23 cellular contexts compared by ENCODE assay signal in the genomic region with DNA sequence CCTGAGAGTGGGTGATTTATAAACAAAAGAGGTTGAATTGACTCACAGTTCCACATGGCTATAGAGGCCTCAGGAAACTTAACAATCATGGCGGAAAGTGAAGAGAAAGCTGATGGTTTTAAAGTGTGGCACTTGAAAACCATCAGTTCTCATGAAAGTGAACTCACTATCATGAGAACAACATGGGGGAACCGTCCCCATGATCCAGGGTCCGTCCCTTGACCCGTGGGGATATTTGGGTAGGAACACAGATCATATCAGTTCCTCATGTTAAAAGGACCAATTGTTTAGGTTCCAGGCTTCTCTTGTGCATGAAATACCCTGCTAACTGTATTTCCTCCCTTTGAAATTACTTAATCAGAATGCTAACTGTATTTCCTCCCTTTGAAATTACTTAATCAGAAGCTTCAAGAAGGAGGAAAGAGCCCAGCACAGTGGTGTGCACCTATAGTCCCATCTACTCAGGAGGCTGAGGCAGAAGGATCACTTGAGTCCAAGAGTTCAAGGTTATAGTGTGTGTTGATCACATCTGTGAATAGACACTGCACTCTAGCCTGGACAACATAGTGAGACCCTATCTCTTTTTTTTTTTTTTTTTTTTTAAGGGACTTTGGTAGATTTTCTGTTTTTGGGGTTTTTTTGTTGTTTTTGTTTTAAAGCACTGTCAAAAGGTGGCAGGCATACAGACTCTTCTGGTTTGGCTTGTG.
"Had no signal": no experiment of that assay in that cellular context is flagged by ENCODE, and none has a peak within 500 bp of the region (broad histone marks: within the 10 kb centered on the region; RNA-seq: fewer than 3 reads in every experiment).

No MANE protein-coding gene starts in this region.

- H3K4me3 Mint-ChIP-seq: activated B cell treated with CpG ODN at 0.5 μM for 24 hours; activated CD4-positive, alpha-beta T cell treated with anti-CD3 and anti-CD28 coated beads, Interleukin-2, amount 10 ng/mL, durations not matched to agents 24 days and 14 days; activated CD8-positive, alpha-beta memory T cell treated with anti-CD3 and anti-CD28 coated beads, Interleukin-2, amount 10 ng/mL, durations not matched to agents 7 days and 5 days; activated naive CD4-positive, alpha-beta T cell treated with anti-CD3 and anti-CD28 coated beads for 36 hours; activated naive CD8-positive, alpha-beta T cell treated with anti-CD3 and anti-CD28 coated beads for 36 hours; activated T-cell treated with anti-CD3 and anti-CD28 coated beads, Interleukin-2, amount 50 U/mL, for 24 hours; activated T-helper 1 cell treated with anti-CD3 and anti-CD28 coated beads, Interleukin-12 subunit alpha, Interleukin-12 subunit beta, Interleukin-2, Interleukin-4 antibody, amounts not matched to agents 30 ng/mL and 10 ng/mL and 1 ng/mL, durations not matched to agents 14 hours and 24 hours and 36 hours; T-helper 1 cell treated with Interleukin-12 subunit alpha and Interleukin-12 subunit beta and Interleukin-4 antibody, amounts not matched to agents 30 μg/mL and 1 μg/mL, for 36 hours had no signal

- H3K9me3 Mint-ChIP-seq: activated B cell treated with CpG ODN at 0.5 μM for 24 hours; activated CD4-positive, alpha-beta T cell treated with anti-CD3 and anti-CD28 coated beads, Interleukin-2, amount 10 ng/mL, durations not matched to agents 24 days and 14 days; activated naive CD4-positive, alpha-beta T cell treated with anti-CD3 and anti-CD28 coated beads for 36 hours; activated naive CD8-positive, alpha-beta T cell treated with anti-CD3 and anti-CD28 coated beads for 36 hours; activated T-cell treated with anti-CD3 and anti-CD28 coated beads, Interleukin-2, amount 50 U/mL, for 24 hours; activated T-helper 1 cell treated with anti-CD3 and anti-CD28 coated beads, Interleukin-12 subunit alpha, Interleukin-12 subunit beta, Interleukin-2, Interleukin-4 antibody, amounts not matched to agents 30 ng/mL and 10 ng/mL and 1 ng/mL, durations not matched to agents 14 hours and 24 hours and 36 hours; T-helper 1 cell treated with Interleukin-12 subunit alpha and Interleukin-12 subunit beta and Interleukin-4 antibody, amounts not matched to agents 30 μg/mL and 1 μg/mL, for 36 hours had no signal

- H3K27me3 ChIP-seq: brain microvascular endothelial cell, cardiac muscle cell, Peyer's patch had no signal

- H3K9me3 ChIP-seq: Peyer's patch had no signal

- H3K27me3 Mint-ChIP-seq: activated B cell treated with CpG ODN at 0.5 μM for 24 hours; activated CD4-positive, alpha-beta T cell treated with anti-CD3 and anti-CD28 coated beads, Interleukin-2, amount 10 ng/mL, durations not matched to agents 24 days and 14 days; activated CD8-positive, alpha-beta memory T cell treated with anti-CD3 and anti-CD28 coated beads, Interleukin-2, amount 10 ng/mL, durations not matched to agents 7 days and 5 days; activated naive CD8-positive, alpha-beta T cell treated with anti-CD3 and anti-CD28 coated beads for 36 hours; activated T-cell treated with anti-CD3 and anti-CD28 coated beads, Interleukin-2, amount 50 U/mL, for 24 hours had no signal

- H3K4me3 ChIP-seq: cardiac muscle cell, Peyer's patch had no signal

- H3K27ac ChIP-seq: brain microvascular endothelial cell, cardiac muscle cell, Peyer's patch, RWPE1 had no signal

- DNase-seq: activated B cell treated with CpG ODN at 0.5 μM for 24 hours; activated CD4-positive, alpha-beta T cell treated with anti-CD3 and anti-CD28 coated beads for 1 hour; activated CD4-positive, alpha-beta T cell treated with anti-CD3 and anti-CD28 coated beads, Interleukin-2, amount 10 ng/mL, durations not matched to agents 24 days and 14 days; activated CD4-positive, alpha-beta T cell treated with anti-CD3 and anti-CD28 coated beads, Interleukin-2, amount 50 U/mL, for 48 hours; activated CD8-positive, alpha-beta memory T cell treated with anti-CD3 and anti-CD28 coated beads, Interleukin-2, amount 10 ng/mL, durations not matched to agents 7 days and 5 days; activated effector memory CD4-positive, alpha-beta T cell treated with anti-CD3 and anti-CD28 coated beads, Interleukin-2, amount 50 U/mL, for 16 hours; activated naive CD4-positive, alpha-beta T cell treated with anti-CD3 and anti-CD28 coated beads for 36 hours; activated naive CD8-positive, alpha-beta T cell treated with anti-CD3 and anti-CD28 coated beads for 36 hours; activated T-cell treated with anti-CD3 and anti-CD28 coated beads, Interleukin-2, amount 50 U/mL, for 24 hours; brain microvascular endothelial cell; KG1; NCI-H1048; NCI-H1930; NCI-H2171; NCI-H345; NCI-H510A; Peyer's patch; SHP77; T-helper 9 cell had no signal

- H3K4me1 Mint-ChIP-seq: activated B cell treated with CpG ODN at 0.5 μM for 24 hours had no signal

- ATAC-seq: activated CD8-positive, alpha-beta memory T cell treated with anti-CD3 and anti-CD28 coated beads, Interleukin-2, amount 10 ng/mL, durations not matched to agents 7 days and 5 days had no signal

- H3K27ac Mint-ChIP-seq: activated B cell treated with CpG ODN at 0.5 μM for 24 hours; activated CD4-positive, alpha-beta T cell treated with anti-CD3 and anti-CD28 coated beads, Interleukin-2, amount 10 ng/mL, durations not matched to agents 24 days and 14 days; activated CD8-positive, alpha-beta memory T cell treated with anti-CD3 and anti-CD28 coated beads, Interleukin-2, amount 10 ng/mL, durations not matched to agents 7 days and 5 days; activated naive CD4-positive, alpha-beta T cell treated with anti-CD3 and anti-CD28 coated beads for 36 hours; activated naive CD8-positive, alpha-beta T cell treated with anti-CD3 and anti-CD28 coated beads for 36 hours; activated T-cell treated with anti-CD3 and anti-CD28 coated beads, Interleukin-2, amount 50 U/mL, for 24 hours; activated T-helper 1 cell treated with anti-CD3 and anti-CD28 coated beads, Interleukin-12 subunit alpha, Interleukin-12 subunit beta, Interleukin-2, Interleukin-4 antibody, amounts not matched to agents 30 ng/mL and 10 ng/mL and 1 ng/mL, durations not matched to agents 14 hours and 24 hours and 36 hours; T-helper 1 cell treated with Interleukin-12 subunit alpha and Interleukin-12 subunit beta and Interleukin-4 antibody, amounts not matched to agents 30 μg/mL and 1 μg/mL, for 36 hours had no signal
